In the genomic region with DNA sequence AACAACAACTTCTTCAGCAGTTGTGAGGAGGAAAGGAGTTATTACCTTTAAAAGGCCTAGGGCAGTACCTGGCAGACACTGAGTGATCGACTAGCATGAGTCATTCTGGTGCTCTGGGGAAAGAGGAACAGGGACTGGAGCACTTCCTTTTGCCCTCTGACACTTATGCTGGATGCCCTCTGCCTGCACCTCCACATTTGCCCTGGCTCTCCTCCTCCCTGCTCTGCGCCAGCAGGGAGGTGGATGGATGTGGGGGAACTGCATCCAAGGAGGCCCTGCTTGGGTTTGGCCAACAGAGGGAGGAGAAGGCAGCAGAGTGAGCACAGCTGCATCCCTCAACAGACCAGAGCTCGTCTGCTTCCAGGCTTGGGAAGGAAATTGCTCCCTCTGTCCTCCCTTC, we compare ENCODE assay signal across 8 cellular contexts.
DNase-seq lines count a peak whose midpoint lies in the region; ATAC-seq and TF ChIP-seq lines count a peak whose summit lies in the region.

No MANE protein-coding gene starts in this region.

- no peaks in the 10 kb centered on the region for H3K9me3 ChIP-seq in cardiac muscle cell (ENCODE audit: low read depth)
- H3K9me3 ChIP-seq in upper lobe of right lung, result no peaks in the 10 kb centered on the region
- H3K9me3 ChIP-seq in body of pancreas, result no peaks in the 10 kb centered on the region

- H3K27ac ChIP-seq in cardiac muscle cell (no peak overlapping the region), upper lobe of right lung (no peak overlapping the region), body of pancreas (no peak overlapping the region)

- DNase-seq in cardiac muscle cell (ENCODE audit: low read depth in 1 of 2, low spot score in 1 of 2) (peak in 1 of 2 donors; percentile 32), Right ventricle myocardium inferior (ENCODE audit: missing footprints) (no peak), NCI-H69 (lab: John Stamatoyannopoulos, UW) (peak; percentile 55), fibroblast of the aortic adventitia (ENCODE audit: low read depth) (peak; percentile 28), upper lobe of right lung (no peak), body of pancreas (no peak), superior temporal gyrus (ENCODE audit: extremely low spot score) (no peak), G401 (ENCODE audit: low spot score) (no peak)

- 71 to 75% methylated on average over 3 of the region's 3 CpGs for WGBS in body of pancreas, 2 donors

- peak; percentile 32 for TF ChIP-seq CTCF in cardiac muscle cell (IDR thresholded peaks at IDR 0.05; ENCODE audit: low read depth, low read length)
- TF ChIP-seq CTCF in fibroblast of the aortic adventitia (IDR thresholded peaks at IDR 0.05; ENCODE audit: insufficient read depth, low read length), result peak; percentile 43
- TF ChIP-seq CTCF in upper lobe of right lung (IDR thresholded peaks at IDR 0.05), result no peak
- no peak for TF ChIP-seq CTCF in body of pancreas (IDR thresholded peaks at IDR 0.05)

- intact Hi-C loops in Right ventricle myocardium inferior (cut with DNase I) (no loop called here), upper lobe of right lung (cut with DNase I) (no loop called here), body of pancreas (cut with DNase I) (no loop called here)

- no peak for TF ChIP-seq POLR2A in body of pancreas (IDR thresholded peaks at IDR 0.05)

- ATAC-seq in Right ventricle myocardium inferior, result no peak
- ATAC-seq in upper lobe of right lung, result peak; percentile 83
- ATAC-seq in body of pancreas, result no peak

- H3K36me3 ChIP-seq in cardiac muscle cell (no peaks in the 10 kb centered on the region), upper lobe of right lung (no peaks in the 10 kb centered on the region), body of pancreas (replicated peaks in 1 of 2; ENCODE audit: insufficient read depth in 1 of 2, low read depth in 2 of 2) (no peaks in the 10 kb centered on the region)

- H3K27me3 ChIP-seq in cardiac muscle cell (no peaks in the 10 kb centered on the region), upper lobe of right lung (no peaks in the 10 kb centered on the region), body of pancreas (no peaks in the 10 kb centered on the region)

- in situ Hi-C loops in G401 (cut with HindIII; ENCODE audit: low sequenced_read_pairs), result no loop called here

- peaks cover 19% of the 10 kb centered on the region for H3K4me1 ChIP-seq in cardiac muscle cell (ENCODE audit: low read depth)
- peaks cover 15% of the 10 kb centered on the region for H3K4me1 ChIP-seq in upper lobe of right lung
- H3K4me1 ChIP-seq in body of pancreas, result peaks cover 7% of the 10 kb centered on the region

- no peak overlapping the region for H3K4me3 ChIP-seq in cardiac muscle cell
- no peak overlapping the region for H3K4me3 ChIP-seq in fibroblast of the aortic adventitia (ENCODE audit: low read depth, low read length)
- H3K4me3 ChIP-seq in upper lobe of right lung, result no peak overlapping the region
- no peak overlapping the region for H3K4me3 ChIP-seq in body of pancreas

Comparison
In these comparisons a context has a peak if more than half of its experiments do, and no peak if none do; other contexts are left out.
1. DNase-seq: peak in NCI-H69 (single experiment) and fibroblast of the aortic adventitia (single experiment); none in Right ventricle myocardium inferior (single experiment), upper lobe of right lung (single experiment), body of pancreas (0 of 4), superior temporal gyrus (single experiment) and G401 (single experiment).
2. CTCF ChIP-seq: peak in cardiac muscle cell (single experiment) and fibroblast of the aortic adventitia (single experiment); none in upper lobe of right lung (single experiment) and body of pancreas (0 of 7).